Comparison of ENCODE assay signal across 12 cellular contexts in genomic region chr1:152666171-152666570, GRCh38. TPM values are rescaled to one million over a fixed set of nuclear protein-coding genes. Genes with fewer than 3 reads are reported as not detected.
"Had no signal": no experiment of that assay in that cellular context is flagged by ENCODE, and none has a peak within 500 bp of the region (broad histone marks: within the 10 kb centered on the region; RNA-seq: fewer than 3 reads in every experiment).

No MANE protein-coding gene starts in this region.

RNA-seq across cellular contexts. Expression of gene LCE2D, which starts 3.0 kb away (rescaled TPM):
- total RNA-seq: OCI-LY7, PC-3, PC-9, Peyer's patch, Right ventricle myocardium inferior, Right ventricle myocardium superior, RPMI7951, SJCRH30, SJSA1, SK-MEL-5, T-cell had no signal
- polyA plus RNA-seq: SK-N-SH had no signal

RNA-seq across cellular contexts. Expression of gene LCE2C, which starts 8.9 kb away (rescaled TPM):
- total RNA-seq: OCI-LY7, PC-3, PC-9, Peyer's patch, Right ventricle myocardium inferior, Right ventricle myocardium superior, RPMI7951, SJCRH30, SJSA1, SK-MEL-5, T-cell had no signal
- polyA plus RNA-seq: SK-N-SH had no signal

RNA-seq across cellular contexts. Expression of gene LCE2B, which starts 19.8 kb away (rescaled TPM):
- total RNA-seq: OCI-LY7, PC-3, PC-9, Peyer's patch, Right ventricle myocardium inferior, Right ventricle myocardium superior, RPMI7951, SJCRH30, SJSA1, SK-MEL-5, T-cell had no signal
- polyA plus RNA-seq: SK-N-SH had no signal

RNA-seq across cellular contexts. Expression of gene LCE2A, which starts 32.0 kb away (rescaled TPM):
- total RNA-seq: OCI-LY7, PC-3, PC-9, Peyer's patch, Right ventricle myocardium inferior, Right ventricle myocardium superior, RPMI7951, SJCRH30, SJSA1, T-cell had no signal
- polyA plus RNA-seq: SK-N-SH had no signal

RNA-seq across cellular contexts. Expression of gene LCE4A, which starts 41.8 kb away (rescaled TPM):
- total RNA-seq: OCI-LY7, PC-3, PC-9, Peyer's patch, Right ventricle myocardium inferior, Right ventricle myocardium superior, RPMI7951, SJCRH30, SJSA1, SK-MEL-5, T-cell had no signal
- polyA plus RNA-seq: SK-N-SH had no signal
